10 cellular contexts compared by ENCODE assay signal in genomic region chr1:193111641-193112090, GRCh38. TPM values are rescaled to one million over a fixed set of nuclear protein-coding genes. Genes with fewer than 3 reads are reported as not detected.
DNase-seq lines count a peak whose midpoint lies in the region; ATAC-seq and TF ChIP-seq lines count a peak whose summit lies in the region.
"Had no signal": no experiment of that assay in that cellular context is flagged by ENCODE, and none has a peak within 500 bp of the region (broad histone marks: within the 10 kb centered on the region; RNA-seq: fewer than 3 reads in every experiment).

No MANE protein-coding gene starts in this region.

- peak; percentile 53 for DNase-seq in AG09319 (ENCODE audit: extremely low read depth, low read depth)
- DNase-seq in COLO829 (ENCODE audit: low spot score) = no peak
- no peak for DNase-seq in effector memory CD4-positive, alpha-beta T cell
- DNase-seq: effector CD4-positive, alpha-beta T cell; NCI-H524 treated with DMSO at 0.1 percent for 48 hours had no signal

- TF ChIP-seq CTCF in AG09319 (IDR thresholded peaks at IDR 0.05; ENCODE audit: low read depth, low read length) (no peak), brain (conservative IDR thresholded peaks at IDR 0.05) (no peak)

- no peaks in the 10 kb centered on the region for H3K9me3 ChIP-seq in HUES6 (ENCODE audit: control insufficient read depth, insufficient read depth, low read depth, low read length)
- no peaks in the 10 kb centered on the region for H3K9me3 ChIP-seq in mesodermal cell (ENCODE audit: control insufficient read depth, low read length)
- H3K9me3 ChIP-seq in effector memory CD4-positive, alpha-beta T cell (ENCODE audit: control insufficient read depth, low read length) = no peaks in the 10 kb centered on the region

- H3K4me3 ChIP-seq in HUES6 (ENCODE audit: low read depth, low read length) = no peak overlapping the region
- H3K4me3 ChIP-seq in mesodermal cell (ENCODE audit: extremely low read depth, insufficient read depth, low read length, poor library complexity, severe bottlenecking) = no peak overlapping the region
- no peak overlapping the region for H3K4me3 ChIP-seq in effector memory CD4-positive, alpha-beta T cell (ENCODE audit: insufficient read depth, low read depth, low read length, poor library complexity, severe bottlenecking)

- H3K27ac Mint-ChIP-seq in brain = peak overlapping the region in 3 of 5 experiments; percentile 23 to 64 (median 60)

- H3K9me3 Mint-ChIP-seq in brain = no peaks in the 10 kb centered on the region

- H3K4me1 ChIP-seq in HUES6 (ENCODE audit: control insufficient read depth, insufficient read depth, low read length) = peaks cover 38% of the 10 kb centered on the region
- peaks cover 25% of the 10 kb centered on the region for H3K4me1 ChIP-seq in mesodermal cell (ENCODE audit: control insufficient read depth, insufficient read depth, low read length, poor library complexity, severe bottlenecking)
- H3K4me1 ChIP-seq in effector memory CD4-positive, alpha-beta T cell (ENCODE audit: control insufficient read depth, insufficient read depth, low read length, poor library complexity, severe bottlenecking) = no peaks in the 10 kb centered on the region

- 59 to 65% methylated on average over 4 to 5 of the region's 6 CpGs for WGBS in mesodermal cell (ENCODE audit: insufficient coverage in 2 of 2), 2 experiments

- H3K27ac ChIP-seq in HUES6 (ENCODE audit: low read depth, low read length) = peak overlapping the region; percentile 52; the same call in 1 of the 2 replicates
- H3K27ac ChIP-seq in mesodermal cell (ENCODE audit: low read depth, low read length, severe bottlenecking) = peak overlapping the region; percentile 84
- no peak overlapping the region for H3K27ac ChIP-seq in effector memory CD4-positive, alpha-beta T cell (ENCODE audit: insufficient read depth, low read length, poor library complexity, severe bottlenecking)

- peaks cover 10% of the 10 kb centered on the region for H3K4me1 Mint-ChIP-seq in brain

- no peaks in the 10 kb centered on the region for H3K27me3 Mint-ChIP-seq in brain

- H3K9ac ChIP-seq in HUES6 (ENCODE audit: low read length) = no peak overlapping the region

- H3K27me3 ChIP-seq in HUES6 (ENCODE audit: control insufficient read depth, insufficient read depth, low read length) = no peaks in the 10 kb centered on the region
- H3K27me3 ChIP-seq in effector memory CD4-positive, alpha-beta T cell (replicated peaks; ENCODE audit: control insufficient read depth, insufficient read depth, low read length, poor library complexity, severe bottlenecking) = no peaks in the 10 kb centered on the region

- ATAC-seq in GM21390 (IDR thresholded peaks at IDR 0.05; ENCODE audit: unreplicated experiment) (no peak), GM21619 (IDR thresholded peaks at IDR 0.05; ENCODE audit: unreplicated experiment) (no peak)

- H3K4me3 Mint-ChIP-seq in brain = peak overlapping the region in 1 of 5 experiments; percentile 1

- no peaks in the 10 kb centered on the region for H3K36me3 ChIP-seq in HUES6 (ENCODE audit: control insufficient read depth, insufficient read depth, low read length)
- H3K36me3 ChIP-seq in mesodermal cell (ENCODE audit: control insufficient read depth, insufficient read depth, low read length) = no peaks in the 10 kb centered on the region
- H3K36me3 ChIP-seq in effector memory CD4-positive, alpha-beta T cell (ENCODE audit: control insufficient read depth, insufficient read depth, low read length) = no peaks in the 10 kb centered on the region

- no peaks in the 10 kb centered on the region for H3K36me3 Mint-ChIP-seq in brain

RNA-seq across cellular contexts. Expression of gene GLRX2, which starts 6.5 kb away (rescaled TPM):
- 10.3 TPM for polyA plus RNA-seq in brain (ENCODE audit: insufficient read depth, low read depth, low replicate concordance)
- polyA plus RNA-seq in mesodermal cell (2013, experiment 1 of 2) = 12.3 TPM
- polyA plus RNA-seq in mesodermal cell (2013, experiment 2 of 2) = 16.1 TPM

RNA-seq across cellular contexts. Expression of gene CDC73, which starts 10.2 kb away (rescaled TPM):
- polyA plus RNA-seq in brain (ENCODE audit: insufficient read depth, low read depth, low replicate concordance) = 8.9 TPM
- 29.5 TPM for polyA plus RNA-seq in mesodermal cell (2013, experiment 1 of 2)
- 27.2 TPM for polyA plus RNA-seq in mesodermal cell (2013, experiment 2 of 2)

RNA-seq across cellular contexts. Expression of gene RO60, which starts 52.3 kb away (rescaled TPM):
- 6.1 TPM for polyA plus RNA-seq in brain (ENCODE audit: insufficient read depth, low read depth, low replicate concordance)
- 42.4 TPM for polyA plus RNA-seq in mesodermal cell (2013, experiment 1 of 2)
- polyA plus RNA-seq in mesodermal cell (2013, experiment 2 of 2) = 53.9 TPM

RNA-seq across cellular contexts. Expression of gene UCHL5, which starts 52.5 kb away (rescaled TPM):
- polyA plus RNA-seq in brain (ENCODE audit: insufficient read depth, low read depth, low replicate concordance) = 14.5 TPM
- polyA plus RNA-seq in mesodermal cell (2013, experiment 1 of 2) = 28.3 TPM
- polyA plus RNA-seq in mesodermal cell (2013, experiment 2 of 2) = 35.9 TPM
